Comparison of ENCODE assay signal across 20 cellular contexts in the genomic region with DNA sequence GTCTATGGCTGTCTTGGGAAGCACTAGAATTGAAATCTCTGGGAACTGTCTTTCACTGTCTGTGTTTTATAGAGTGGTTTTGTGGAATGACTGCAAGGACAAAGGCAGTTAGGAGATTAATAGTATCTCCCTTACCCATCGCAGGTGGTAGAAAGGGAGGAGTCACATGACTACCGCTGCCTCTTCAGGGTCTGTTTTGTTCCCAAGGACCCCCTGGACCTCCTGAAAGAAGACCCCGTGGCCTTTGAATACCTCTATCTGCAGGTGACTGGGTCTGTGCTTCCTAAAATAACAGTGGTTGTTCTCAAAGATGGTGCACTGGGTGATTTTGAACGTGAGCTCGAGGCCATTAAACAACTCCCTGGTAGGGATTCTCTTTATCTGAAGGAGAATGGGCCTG.
"Had no signal": no experiment of that assay in that cellular context is flagged by ENCODE, and none has a peak within 500 bp of the region (broad histone marks: within the 10 kb centered on the region; RNA-seq: fewer than 3 reads in every experiment).

No MANE protein-coding gene starts in this region.

- H3K4me1 Mint-ChIP-seq: naive B cell; stimulated activated memory B cell treated with anti-CD40 and anti-IgM and Interleukin-4, amounts not matched to agents 10 μg/mL and 1 μg/mL and 100 μg/mL, for 72 hours had no signal

- H3K4me3 Mint-ChIP-seq: effector memory CD8-positive, alpha-beta T cell; naive B cell; nephron; stimulated activated memory B cell treated with anti-CD40 and anti-IgM and Interleukin-4, amounts not matched to agents 10 μg/mL and 1 μg/mL and 100 μg/mL, for 72 hours; stimulated activated naive CD8-positive, alpha-beta T cell treated with anti-CD3 and anti-CD28 coated beads, Interleukin-15, Interleukin-2, amounts not matched to agents 100 ng/mL and 50 ng/mL, for 24 hours had no signal

- ATAC-seq: effector memory CD8-positive, alpha-beta T cell; gastrocnemius medialis; psoas muscle; right lobe of liver; stimulated activated memory B cell treated with anti-CD40 and anti-IgM and Interleukin-4, amounts not matched to agents 10 μg/mL and 1 μg/mL and 100 μg/mL, for 72 hours; upper lobe of right lung had no signal

- DNase-seq: effector memory CD8-positive, alpha-beta T cell; gastrocnemius medialis; mesendoderm; naive B cell; psoas muscle; retina; right lobe of liver; spleen; stimulated activated CD4-positive, alpha-beta T cell treated with anti-CD3 and anti-CD28 coated beads, Interleukin-15, amount 100 ng/mL, for 24 hours; stimulated activated CD4-positive, alpha-beta T cell treated with anti-CD3 and anti-CD28 coated beads, Interleukin-1b, Interleukin-23, amount 100 ng/mL, for 48 hours; stimulated activated CD4-positive, alpha-beta T cell treated with anti-CD3 and anti-CD28 coated beads, Interleukin-4, amount 100 ng/mL, for 24 hours; testis; upper lobe of right lung had no signal

- H3K27ac Mint-ChIP-seq: effector memory CD8-positive, alpha-beta T cell; naive B cell; nephron; stimulated activated memory B cell treated with anti-CD40 and anti-IgM and Interleukin-4, amounts not matched to agents 10 μg/mL and 1 μg/mL and 100 μg/mL, for 72 hours; stimulated activated naive CD8-positive, alpha-beta T cell treated with anti-CD3 and anti-CD28 coated beads, Interleukin-15, Interleukin-2, amounts not matched to agents 100 ng/mL and 50 ng/mL, for 24 hours had no signal

- H3K36me3 ChIP-seq: esophagus muscularis mucosa, gastrocnemius medialis, right lobe of liver, spleen, tibial nerve, upper lobe of right lung, vagina had no signal

- H3K4me1 ChIP-seq: esophagus muscularis mucosa, gastrocnemius medialis, parathyroid adenoma, psoas muscle, right lobe of liver, spleen, testis, tibial nerve, upper lobe of right lung, vagina had no signal

- H3K36me3 Mint-ChIP-seq: naive B cell; stimulated activated memory B cell treated with anti-CD40 and anti-IgM and Interleukin-4, amounts not matched to agents 10 μg/mL and 1 μg/mL and 100 μg/mL, for 72 hours had no signal

- H3K27me3 ChIP-seq: gastrocnemius medialis, right lobe of liver, testis, tibial nerve, vagina had no signal

- H3K9me3 ChIP-seq: esophagus muscularis mucosa, gastrocnemius medialis, psoas muscle, right lobe of liver, spleen, testis, tibial nerve, upper lobe of right lung, vagina had no signal

- H3K9me3 Mint-ChIP-seq: effector memory CD8-positive, alpha-beta T cell; nephron; stimulated activated memory B cell treated with anti-CD40 and anti-IgM and Interleukin-4, amounts not matched to agents 10 μg/mL and 1 μg/mL and 100 μg/mL, for 72 hours; stimulated activated naive CD8-positive, alpha-beta T cell treated with anti-CD3 and anti-CD28 coated beads, Interleukin-15, Interleukin-2, amounts not matched to agents 100 ng/mL and 50 ng/mL, for 24 hours had no signal

- H3K9ac ChIP-seq: parathyroid adenoma had no signal

- H3K27ac ChIP-seq: esophagus muscularis mucosa, gastrocnemius medialis, parathyroid adenoma, psoas muscle, right lobe of liver, spleen, testis, tibial nerve, upper lobe of right lung, vagina had no signal

- H3K4me3 ChIP-seq: esophagus muscularis mucosa, gastrocnemius medialis, psoas muscle, right lobe of liver, spleen, testis, tibial nerve, upper lobe of right lung, vagina had no signal
